ENCODE assay signal across 19 cellular contexts in genomic region chr1:155913969-155914757, GRCh38. TPM values are rescaled to one million over a fixed set of nuclear protein-coding genes. Genes with fewer than 3 reads are reported as not detected.
A peak's percentile ranks its signal among the peaks of the same experiment; 100 is the strongest.
DNase-seq lines count a peak whose midpoint lies in the region; ATAC-seq and TF ChIP-seq lines count a peak whose summit lies in the region.
"Had no signal": no experiment of that assay in that cellular context is flagged by ENCODE, and none has a peak within 500 bp of the region (broad histone marks: within the 10 kb centered on the region; RNA-seq: fewer than 3 reads in every experiment).

No MANE protein-coding gene starts in this region.

- no peak overlapping the region for H3K9ac ChIP-seq in smooth muscle cell (ENCODE audit: low read depth)
- H3K9ac ChIP-seq: neural progenitor cell had no signal

- DNase-seq in left ventricle myocardium inferior (no peak), Right ventricle myocardium superior (no peak), M059J (ENCODE audit: low read depth) (peak; percentile 69), epithelial cell of prostate (ENCODE audit: low read depth, low spot score) (no peak), smooth muscle cell (lab: John Stamatoyannopoulos, UW; ENCODE audit: unreplicated experiment) (no peak), tibial artery (no peak)
- DNase-seq in activated CD4-positive, alpha-beta T cell treated with anti-CD3 and anti-CD28 coated beads, Interleukin-2, amount 10 ng/mL, durations not matched to agents 24 days and 14 days: no peak
- DNase-seq: activated CD4-positive, alpha-beta T cell treated with anti-CD3 and anti-CD28 coated beads for 48 hours; activated T-cell treated with anti-CD3 and anti-CD28 coated beads, Interleukin-2, amount 50 U/mL, for 48 hours; erythroblast; H9; kidney; NCI-H2029 treated with DMSO at 0.1 percent for 48 hours; NCI-H510A; SHP77 treated with DMSO at 0.1 percent for 48 hours; T1000 had no signal

- peaks cover 57% of the 10 kb centered on the region for H3F3A ChIP-seq in smooth muscle cell (ENCODE audit: low read depth)

- H3K27ac ChIP-seq in left ventricle myocardium inferior (replicated peaks) (peak overlapping the region; percentile 39), epithelial cell of prostate (peak overlapping the region; percentile 11), smooth muscle cell (ENCODE audit: low read depth) (peak overlapping the region; percentile 78), tibial artery (peak overlapping the region in 1 of 2 donors; percentile 20)
- H3K27ac ChIP-seq: neural progenitor cell had no signal

- H3K9me3 Mint-ChIP-seq in activated CD4-positive, alpha-beta T cell treated with anti-CD3 and anti-CD28 coated beads, Interleukin-2, amount 10 ng/mL, durations not matched to agents 24 days and 14 days: no peaks in the 10 kb centered on the region
- H3K9me3 Mint-ChIP-seq: H9, neural progenitor cell had no signal

- H3K79me2 ChIP-seq in smooth muscle cell (ENCODE audit: low read depth): peaks cover 17% of the 10 kb centered on the region

- H3K4me3 ChIP-seq in left ventricle myocardium inferior (no peak overlapping the region), smooth muscle cell (no peak overlapping the region), tibial artery (no peak overlapping the region)
- H3K4me3 ChIP-seq: neural progenitor cell had no signal

- H3K27ac Mint-ChIP-seq in activated CD4-positive, alpha-beta T cell treated with anti-CD3 and anti-CD28 coated beads, Interleukin-2, amount 10 ng/mL, durations not matched to agents 24 days and 14 days: no peak overlapping the region
- H3K27ac Mint-ChIP-seq: neural progenitor cell had no signal

- H3K9me3 ChIP-seq in left ventricle myocardium inferior (replicated peaks) (no peaks in the 10 kb centered on the region), smooth muscle cell (replicated peaks; ENCODE audit: low read depth) (no peaks in the 10 kb centered on the region), tibial artery (no peaks in the 10 kb centered on the region)

- H3K27me3 ChIP-seq in left ventricle myocardium inferior (ENCODE audit: low read depth) (no peaks in the 10 kb centered on the region), smooth muscle cell (ENCODE audit: low read depth) (no peaks in the 10 kb centered on the region), tibial artery (no peaks in the 10 kb centered on the region)
- H3K27me3 ChIP-seq: neural progenitor cell had no signal

- intact Hi-C loops in left ventricle myocardium inferior (cut with micrococcal nuclease) (no loop called here), Right ventricle myocardium superior (cut with DNase I) (loop anchor here (10.0 kb wide), 1 partner anchor 139 kb away; no protein-coding TSS in a partner anchor), tibial artery (cut with DNase I; ENCODE audit: low total_unique reads) (no loop called here)
- intact Hi-C loops in activated CD4-positive, alpha-beta T cell treated with anti-CD3 and anti-CD28 coated beads, Interleukin-2, amount 10 ng/mL, durations not matched to agents 24 days and 14 days (cut with micrococcal nuclease): no loop called here

- H3K4me1 Mint-ChIP-seq in activated CD4-positive, alpha-beta T cell treated with anti-CD3 and anti-CD28 coated beads, Interleukin-2, amount 10 ng/mL, durations not matched to agents 24 days and 14 days: peaks cover 21% of the 10 kb centered on the region

- WGBS in smooth muscle cell (ENCODE audit: low lambda C conversion rate): 93% methylated on average over 6 of the region's 6 CpGs

- peaks cover 77% of the 10 kb centered on the region for H3K36me3 ChIP-seq in left ventricle myocardium inferior
- H3K36me3 ChIP-seq in smooth muscle cell (ENCODE audit: low read depth): peaks cover 37% of the 10 kb centered on the region
- peaks cover 55 to 74% (median 57%) of the 10 kb centered on the region in 3 donors for H3K36me3 ChIP-seq in tibial artery

- TF ChIP-seq CTCF in left ventricle myocardium inferior (IDR thresholded peaks at IDR 0.05; ENCODE audit: borderline replicate concordance) (no peak), smooth muscle cell (IDR thresholded peaks at IDR 0.05; ENCODE audit: borderline replicate concordance, insufficient read depth, poor library complexity, severe bottlenecking) (no peak), tibial artery (IDR thresholded peaks at IDR 0.05) (no peak)

- no peak overlapping the region for H3K4me2 ChIP-seq in smooth muscle cell
- H3K4me2 ChIP-seq: neural progenitor cell had no signal

- no peaks in the 10 kb centered on the region for H3K27me3 Mint-ChIP-seq in activated CD4-positive, alpha-beta T cell treated with anti-CD3 and anti-CD28 coated beads, Interleukin-2, amount 10 ng/mL, durations not matched to agents 24 days and 14 days

- no peak overlapping the region for H2AFZ ChIP-seq in smooth muscle cell (ENCODE audit: low read depth)
- H2AFZ ChIP-seq: neural progenitor cell had no signal

- H4K20me1 ChIP-seq in smooth muscle cell (ENCODE audit: low read depth): peaks cover 8% of the 10 kb centered on the region

- H3K4me3 Mint-ChIP-seq in activated CD4-positive, alpha-beta T cell treated with anti-CD3 and anti-CD28 coated beads, Interleukin-2, amount 10 ng/mL, durations not matched to agents 24 days and 14 days: no peak overlapping the region
- H3K4me3 Mint-ChIP-seq: H9, neural progenitor cell had no signal

- H3K4me1 ChIP-seq in left ventricle myocardium inferior (peaks cover 35% of the 10 kb centered on the region), smooth muscle cell (ENCODE audit: low read depth) (peaks cover 9% of the 10 kb centered on the region), tibial artery (peaks cover 0 to 36% (median 14%) of the 10 kb centered on the region in 4 donors)
- H3K4me1 ChIP-seq: neural progenitor cell had no signal

- peaks cover 77% of the 10 kb centered on the region for H3K36me3 Mint-ChIP-seq in activated CD4-positive, alpha-beta T cell treated with anti-CD3 and anti-CD28 coated beads, Interleukin-2, amount 10 ng/mL, durations not matched to agents 24 days and 14 days (ENCODE audit: low read depth)

- ATAC-seq in Right ventricle myocardium superior (ENCODE audit: poor library complexity) (no peak), GM21515 (IDR thresholded peaks at IDR 0.05; ENCODE audit: unreplicated experiment) (no peak)

RNA-seq across cellular contexts. Expression of gene RIT1, which starts 3.0 kb away (rescaled TPM):
- 19.0 TPM for total RNA-seq in left ventricle myocardium inferior
- 19.0 TPM for total RNA-seq in Right ventricle myocardium superior
- total RNA-seq in M059J (2014; rRNA removed; shearing (Covaris generic)): 53.9 and 64.3 TPM in 2 replicates
- 59.6 and 65.3 TPM in 2 replicates for total RNA-seq in smooth muscle cell
- polyA plus RNA-seq in smooth muscle cell: 63.6 and 64.4 TPM in 2 replicates
- total RNA-seq in activated CD4-positive, alpha-beta T cell treated with anti-CD3 and anti-CD28 coated beads, Interleukin-2, amount 10 ng/mL, durations not matched to agents 24 days and 14 days: 17.9 and 21.7 TPM in 2 replicates

RNA-seq across cellular contexts. Expression of gene KHDC4, which starts 20.1 kb away (rescaled TPM):
- total RNA-seq in left ventricle myocardium inferior: 21.2 TPM
- 22.5 TPM for total RNA-seq in Right ventricle myocardium superior
- total RNA-seq in M059J (2014; rRNA removed; shearing (Covaris generic)): 24.1 and 30.7 TPM in 2 replicates
- total RNA-seq in smooth muscle cell: 35.6 and 41.7 TPM in 2 replicates
- 14.9 and 18.3 TPM in 2 replicates for polyA plus RNA-seq in smooth muscle cell
- total RNA-seq in activated CD4-positive, alpha-beta T cell treated with anti-CD3 and anti-CD28 coated beads, Interleukin-2, amount 10 ng/mL, durations not matched to agents 24 days and 14 days: 82.9 and 92.2 TPM in 2 replicates

RNA-seq across cellular contexts. Expression of gene RXFP4, which starts 27.3 kb away (rescaled TPM):
- total RNA-seq in left ventricle myocardium inferior: not detected
- total RNA-seq in Right ventricle myocardium superior: not detected
- not detected in 2 replicates for total RNA-seq in M059J (2014; rRNA removed; shearing (Covaris generic))
- not detected in 2 replicates for total RNA-seq in smooth muscle cell
- polyA plus RNA-seq in smooth muscle cell: 0.66 and 1.5 TPM in 2 replicates
- not detected in 2 replicates for total RNA-seq in activated CD4-positive, alpha-beta T cell treated with anti-CD3 and anti-CD28 coated beads, Interleukin-2, amount 10 ng/mL, durations not matched to agents 24 days and 14 days
- total RNA-seq: H9, kidney, mesenteric fat pad had no signal

RNA-seq across cellular contexts. Expression of gene SYT11, which starts 54.8 kb away (rescaled TPM):
- total RNA-seq in left ventricle myocardium inferior (11.1 TPM), Right ventricle myocardium superior (7.0 TPM), smooth muscle cell (3.4 and 4.6 TPM in 2 replicates)
- 12.0 and 15.8 TPM in 2 replicates for total RNA-seq in M059J (2014; rRNA removed; shearing (Covaris generic))
- polyA plus RNA-seq in smooth muscle cell: 2.1 and 2.9 TPM in 2 replicates
- total RNA-seq in activated CD4-positive, alpha-beta T cell treated with anti-CD3 and anti-CD28 coated beads, Interleukin-2, amount 10 ng/mL, durations not matched to agents 24 days and 14 days: 17.8 and 18.5 TPM in 2 replicates

RNA-seq across cellular contexts. Expression of gene GON4L, which starts 57.1 kb away (rescaled TPM):
- 24.1 TPM for total RNA-seq in left ventricle myocardium inferior
- 17.9 TPM for total RNA-seq in Right ventricle myocardium superior
- total RNA-seq in M059J (2014; rRNA removed; shearing (Covaris generic)): 12.0 and 22.0 TPM in 2 replicates
- 21.0 and 22.2 TPM in 2 replicates for total RNA-seq in smooth muscle cell
- 40.8 and 45.3 TPM in 2 replicates for polyA plus RNA-seq in smooth muscle cell
- total RNA-seq in activated CD4-positive, alpha-beta T cell treated with anti-CD3 and anti-CD28 coated beads, Interleukin-2, amount 10 ng/mL, durations not matched to agents 24 days and 14 days: 63.2 and 64.0 TPM in 2 replicates
